ENCODE assay signal across 1 cellular context in the genomic region with DNA sequence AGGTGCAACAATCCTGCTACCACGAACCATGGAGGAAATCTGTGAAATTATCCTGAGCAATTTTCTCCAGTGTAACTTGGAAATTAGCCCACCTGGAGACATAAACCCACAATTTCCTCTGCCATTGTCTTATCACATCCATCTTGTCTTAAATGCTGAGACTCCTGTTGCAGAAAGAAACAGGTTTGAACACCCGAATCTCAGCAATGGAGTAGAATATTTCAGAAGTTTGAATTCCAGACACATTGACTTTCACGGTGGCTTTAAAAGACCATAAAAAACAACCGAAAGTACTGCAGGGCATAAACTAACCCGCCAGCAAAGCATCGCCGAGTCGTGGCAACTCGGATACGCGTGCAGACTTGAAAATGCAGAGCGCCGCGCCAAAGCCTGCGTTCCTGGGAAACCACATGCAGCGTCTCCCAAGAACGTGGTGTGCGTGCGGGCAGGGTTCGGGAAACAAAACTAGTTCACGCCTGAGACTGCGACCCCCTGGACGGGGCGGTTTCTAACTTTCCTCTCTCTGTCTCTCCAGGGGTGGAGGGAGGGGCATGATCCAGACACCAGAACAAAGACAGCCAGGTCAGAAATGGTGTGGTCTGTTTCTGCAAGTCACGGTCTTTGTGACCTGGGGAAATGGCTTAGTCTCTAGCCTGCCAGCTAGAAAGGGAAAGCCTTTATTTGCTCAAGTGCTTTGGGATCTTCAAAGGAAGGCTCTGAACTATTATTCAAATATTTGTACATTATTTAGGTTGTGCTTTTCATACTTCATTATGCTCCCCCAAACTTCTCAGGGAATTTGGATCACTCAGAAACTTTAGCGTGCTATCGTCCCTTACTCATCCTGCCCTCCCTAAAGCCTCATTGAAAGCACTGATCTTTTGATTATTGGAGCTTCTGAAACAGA.
TF ChIP-seq lines count a peak whose summit lies in the region.

No MANE protein-coding gene starts in this region.

TF ChIP-seq in WTC11, 78 proteins besides CTCF, POLR2A, EP300 and RAD21 (continued from another document):
- TF ChIP-seq, protein P1, sequence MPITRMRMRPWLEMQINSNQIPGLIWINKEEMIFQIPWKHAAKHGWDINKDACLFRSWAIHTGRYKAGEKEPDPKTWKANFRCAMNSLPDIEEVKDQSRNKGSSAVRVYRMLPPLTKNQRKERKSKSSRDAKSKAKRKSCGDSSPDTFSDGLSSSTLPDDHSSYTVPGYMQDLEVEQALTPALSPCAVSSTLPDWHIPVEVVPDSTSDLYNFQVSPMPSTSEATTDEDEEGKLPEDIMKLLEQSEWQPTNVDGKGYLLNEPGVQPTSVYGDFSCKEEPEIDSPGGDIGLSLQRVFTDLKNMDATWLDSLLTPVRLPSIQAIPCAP (CRISPR knock-in tag; IDR thresholded peaks at IDR 0.05) = no peak
- TF ChIP-seq ZNF671 (CRISPR knock-in tag; IDR thresholded peaks at IDR 0.05) (no peak), TEAD4 (CRISPR knock-in tag; IDR thresholded peaks at IDR 0.05) (no peak), ZNF416 (CRISPR knock-in tag; IDR thresholded peaks at IDR 0.05) (no peak), CREB1 (CRISPR knock-in tag; IDR thresholded peaks at IDR 0.05) (no peak), EMX1 (CRISPR knock-in tag; IDR thresholded peaks at IDR 0.05) (no peak), RORB (CRISPR knock-in tag; IDR thresholded peaks at IDR 0.05) (no peak), CBFB (CRISPR knock-in tag; IDR thresholded peaks at IDR 0.05; ENCODE audit: low read depth) (no peak), IRF2 (CRISPR knock-in tag; IDR thresholded peaks at IDR 0.05; ENCODE audit: borderline replicate concordance, low read depth) (no peak), ZNF396 (CRISPR knock-in tag; IDR thresholded peaks at IDR 0.05; ENCODE audit: borderline replicate concordance) (no peak), FOXP1 (CRISPR knock-in tag; IDR thresholded peaks at IDR 0.05; ENCODE audit: borderline replicate concordance) (peak; percentile 73; the same call in 1 of the 2 replicates), FOXK1 (CRISPR knock-in tag; IDR thresholded peaks at IDR 0.05) (peak; percentile 40; the same call in 1 of the 2 replicates), ZNF138 (CRISPR knock-in tag; conservative IDR thresholded peaks at IDR 0.05) (no peak), JUN (CRISPR knock-in tag; IDR thresholded peaks at IDR 0.05) (no peak)
- TF ChIP-seq, protein P2, sequence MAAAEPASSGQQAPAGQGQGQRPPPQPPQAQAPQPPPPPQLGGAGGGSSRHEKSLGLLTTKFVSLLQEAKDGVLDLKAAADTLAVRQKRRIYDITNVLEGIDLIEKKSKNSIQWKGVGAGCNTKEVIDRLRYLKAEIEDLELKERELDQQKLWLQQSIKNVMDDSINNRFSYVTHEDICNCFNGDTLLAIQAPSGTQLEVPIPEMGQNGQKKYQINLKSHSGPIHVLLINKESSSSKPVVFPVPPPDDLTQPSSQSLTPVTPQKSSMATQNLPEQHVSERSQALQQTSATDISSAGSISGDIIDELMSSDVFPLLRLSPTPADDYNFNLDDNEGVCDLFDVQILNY (CRISPR knock-in tag; IDR thresholded peaks at IDR 0.05) = no peak
- TF ChIP-seq, protein P3, sequence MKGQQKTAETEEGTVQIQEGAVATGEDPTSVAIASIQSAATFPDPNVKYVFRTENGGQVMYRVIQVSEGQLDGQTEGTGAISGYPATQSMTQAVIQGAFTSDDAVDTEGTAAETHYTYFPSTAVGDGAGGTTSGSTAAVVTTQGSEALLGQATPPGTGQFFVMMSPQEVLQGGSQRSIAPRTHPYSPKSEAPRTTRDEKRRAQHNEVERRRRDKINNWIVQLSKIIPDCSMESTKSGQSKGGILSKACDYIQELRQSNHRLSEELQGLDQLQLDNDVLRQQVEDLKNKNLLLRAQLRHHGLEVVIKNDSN (CRISPR knock-in tag; IDR thresholded peaks at IDR 0.05) = no peak; the same call in 1 of the 2 replicates
- TF ChIP-seq, protein P4, sequence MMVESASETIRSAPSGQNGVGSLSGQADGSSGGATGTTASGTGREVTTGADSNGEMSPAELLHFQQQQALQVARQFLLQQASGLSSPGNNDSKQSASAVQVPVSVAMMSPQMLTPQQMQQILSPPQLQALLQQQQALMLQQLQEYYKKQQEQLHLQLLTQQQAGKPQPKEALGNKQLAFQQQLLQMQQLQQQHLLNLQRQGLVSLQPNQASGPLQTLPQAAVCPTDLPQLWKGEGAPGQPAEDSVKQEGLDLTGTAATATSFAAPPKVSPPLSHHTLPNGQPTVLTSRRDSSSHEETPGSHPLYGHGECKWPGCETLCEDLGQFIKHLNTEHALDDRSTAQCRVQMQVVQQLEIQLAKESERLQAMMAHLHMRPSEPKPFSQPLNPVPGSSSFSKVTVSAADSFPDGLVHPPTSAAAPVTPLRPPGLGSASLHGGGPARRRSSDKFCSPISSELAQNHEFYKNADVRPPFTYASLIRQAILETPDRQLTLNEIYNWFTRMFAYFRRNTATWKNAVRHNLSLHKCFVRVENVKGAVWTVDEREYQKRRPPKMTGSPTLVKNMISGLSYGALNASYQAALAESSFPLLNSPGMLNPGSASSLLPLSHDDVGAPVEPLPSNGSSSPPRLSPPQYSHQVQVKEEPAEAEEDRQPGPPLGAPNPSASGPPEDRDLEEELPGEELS (CRISPR knock-in tag; IDR thresholded peaks at IDR 0.05) = no peak
- TF ChIP-seq, protein P5, sequence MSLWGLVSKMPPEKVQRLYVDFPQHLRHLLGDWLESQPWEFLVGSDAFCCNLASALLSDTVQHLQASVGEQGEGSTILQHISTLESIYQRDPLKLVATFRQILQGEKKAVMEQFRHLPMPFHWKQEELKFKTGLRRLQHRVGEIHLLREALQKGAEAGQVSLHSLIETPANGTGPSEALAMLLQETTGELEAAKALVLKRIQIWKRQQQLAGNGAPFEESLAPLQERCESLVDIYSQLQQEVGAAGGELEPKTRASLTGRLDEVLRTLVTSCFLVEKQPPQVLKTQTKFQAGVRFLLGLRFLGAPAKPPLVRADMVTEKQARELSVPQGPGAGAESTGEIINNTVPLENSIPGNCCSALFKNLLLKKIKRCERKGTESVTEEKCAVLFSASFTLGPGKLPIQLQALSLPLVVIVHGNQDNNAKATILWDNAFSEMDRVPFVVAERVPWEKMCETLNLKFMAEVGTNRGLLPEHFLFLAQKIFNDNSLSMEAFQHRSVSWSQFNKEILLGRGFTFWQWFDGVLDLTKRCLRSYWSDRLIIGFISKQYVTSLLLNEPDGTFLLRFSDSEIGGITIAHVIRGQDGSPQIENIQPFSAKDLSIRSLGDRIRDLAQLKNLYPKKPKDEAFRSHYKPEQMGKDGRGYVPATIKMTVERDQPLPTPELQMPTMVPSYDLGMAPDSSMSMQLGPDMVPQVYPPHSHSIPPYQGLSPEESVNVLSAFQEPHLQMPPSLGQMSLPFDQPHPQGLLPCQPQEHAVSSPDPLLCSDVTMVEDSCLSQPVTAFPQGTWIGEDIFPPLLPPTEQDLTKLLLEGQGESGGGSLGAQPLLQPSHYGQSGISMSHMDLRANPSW (CRISPR knock-in tag; conservative IDR thresholded peaks at IDR 0.05; ENCODE audit: low read depth) = no peak
- TF ChIP-seq, protein P6, sequence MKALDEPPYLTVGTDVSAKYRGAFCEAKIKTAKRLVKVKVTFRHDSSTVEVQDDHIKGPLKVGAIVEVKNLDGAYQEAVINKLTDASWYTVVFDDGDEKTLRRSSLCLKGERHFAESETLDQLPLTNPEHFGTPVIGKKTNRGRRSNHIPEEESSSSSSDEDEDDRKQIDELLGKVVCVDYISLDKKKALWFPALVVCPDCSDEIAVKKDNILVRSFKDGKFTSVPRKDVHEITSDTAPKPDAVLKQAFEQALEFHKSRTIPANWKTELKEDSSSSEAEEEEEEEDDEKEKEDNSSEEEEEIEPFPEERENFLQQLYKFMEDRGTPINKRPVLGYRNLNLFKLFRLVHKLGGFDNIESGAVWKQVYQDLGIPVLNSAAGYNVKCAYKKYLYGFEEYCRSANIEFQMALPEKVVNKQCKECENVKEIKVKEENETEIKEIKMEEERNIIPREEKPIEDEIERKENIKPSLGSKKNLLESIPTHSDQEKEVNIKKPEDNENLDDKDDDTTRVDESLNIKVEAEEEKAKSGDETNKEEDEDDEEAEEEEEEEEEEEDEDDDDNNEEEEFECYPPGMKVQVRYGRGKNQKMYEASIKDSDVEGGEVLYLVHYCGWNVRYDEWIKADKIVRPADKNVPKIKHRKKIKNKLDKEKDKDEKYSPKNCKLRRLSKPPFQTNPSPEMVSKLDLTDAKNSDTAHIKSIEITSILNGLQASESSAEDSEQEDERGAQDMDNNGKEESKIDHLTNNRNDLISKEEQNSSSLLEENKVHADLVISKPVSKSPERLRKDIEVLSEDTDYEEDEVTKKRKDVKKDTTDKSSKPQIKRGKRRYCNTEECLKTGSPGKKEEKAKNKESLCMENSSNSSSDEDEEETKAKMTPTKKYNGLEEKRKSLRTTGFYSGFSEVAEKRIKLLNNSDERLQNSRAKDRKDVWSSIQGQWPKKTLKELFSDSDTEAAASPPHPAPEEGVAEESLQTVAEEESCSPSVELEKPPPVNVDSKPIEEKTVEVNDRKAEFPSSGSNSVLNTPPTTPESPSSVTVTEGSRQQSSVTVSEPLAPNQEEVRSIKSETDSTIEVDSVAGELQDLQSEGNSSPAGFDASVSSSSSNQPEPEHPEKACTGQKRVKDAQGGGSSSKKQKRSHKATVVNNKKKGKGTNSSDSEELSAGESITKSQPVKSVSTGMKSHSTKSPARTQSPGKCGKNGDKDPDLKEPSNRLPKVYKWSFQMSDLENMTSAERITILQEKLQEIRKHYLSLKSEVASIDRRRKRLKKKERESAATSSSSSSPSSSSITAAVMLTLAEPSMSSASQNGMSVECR (CRISPR knock-in tag; IDR thresholded peaks at IDR 0.05; ENCODE audit: borderline replicate concordance) = no peak
- TF ChIP-seq, protein P7, sequence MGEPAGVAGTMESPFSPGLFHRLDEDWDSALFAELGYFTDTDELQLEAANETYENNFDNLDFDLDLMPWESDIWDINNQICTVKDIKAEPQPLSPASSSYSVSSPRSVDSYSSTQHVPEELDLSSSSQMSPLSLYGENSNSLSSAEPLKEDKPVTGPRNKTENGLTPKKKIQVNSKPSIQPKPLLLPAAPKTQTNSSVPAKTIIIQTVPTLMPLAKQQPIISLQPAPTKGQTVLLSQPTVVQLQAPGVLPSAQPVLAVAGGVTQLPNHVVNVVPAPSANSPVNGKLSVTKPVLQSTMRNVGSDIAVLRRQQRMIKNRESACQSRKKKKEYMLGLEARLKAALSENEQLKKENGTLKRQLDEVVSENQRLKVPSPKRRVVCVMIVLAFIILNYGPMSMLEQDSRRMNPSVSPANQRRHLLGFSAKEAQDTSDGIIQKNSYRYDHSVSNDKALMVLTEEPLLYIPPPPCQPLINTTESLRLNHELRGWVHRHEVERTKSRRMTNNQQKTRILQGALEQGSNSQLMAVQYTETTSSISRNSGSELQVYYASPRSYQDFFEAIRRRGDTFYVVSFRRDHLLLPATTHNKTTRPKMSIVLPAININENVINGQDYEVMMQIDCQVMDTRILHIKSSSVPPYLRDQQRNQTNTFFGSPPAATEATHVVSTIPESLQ (CRISPR knock-in tag; IDR thresholded peaks at IDR 0.05) = no peak
- TF ChIP-seq, protein P8, sequence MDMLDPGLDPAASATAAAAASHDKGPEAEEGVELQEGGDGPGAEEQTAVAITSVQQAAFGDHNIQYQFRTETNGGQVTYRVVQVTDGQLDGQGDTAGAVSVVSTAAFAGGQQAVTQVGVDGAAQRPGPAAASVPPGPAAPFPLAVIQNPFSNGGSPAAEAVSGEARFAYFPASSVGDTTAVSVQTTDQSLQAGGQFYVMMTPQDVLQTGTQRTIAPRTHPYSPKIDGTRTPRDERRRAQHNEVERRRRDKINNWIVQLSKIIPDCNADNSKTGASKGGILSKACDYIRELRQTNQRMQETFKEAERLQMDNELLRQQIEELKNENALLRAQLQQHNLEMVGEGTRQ (CRISPR knock-in tag; IDR thresholded peaks at IDR 0.05) = no peak
